In the genomic region with DNA sequence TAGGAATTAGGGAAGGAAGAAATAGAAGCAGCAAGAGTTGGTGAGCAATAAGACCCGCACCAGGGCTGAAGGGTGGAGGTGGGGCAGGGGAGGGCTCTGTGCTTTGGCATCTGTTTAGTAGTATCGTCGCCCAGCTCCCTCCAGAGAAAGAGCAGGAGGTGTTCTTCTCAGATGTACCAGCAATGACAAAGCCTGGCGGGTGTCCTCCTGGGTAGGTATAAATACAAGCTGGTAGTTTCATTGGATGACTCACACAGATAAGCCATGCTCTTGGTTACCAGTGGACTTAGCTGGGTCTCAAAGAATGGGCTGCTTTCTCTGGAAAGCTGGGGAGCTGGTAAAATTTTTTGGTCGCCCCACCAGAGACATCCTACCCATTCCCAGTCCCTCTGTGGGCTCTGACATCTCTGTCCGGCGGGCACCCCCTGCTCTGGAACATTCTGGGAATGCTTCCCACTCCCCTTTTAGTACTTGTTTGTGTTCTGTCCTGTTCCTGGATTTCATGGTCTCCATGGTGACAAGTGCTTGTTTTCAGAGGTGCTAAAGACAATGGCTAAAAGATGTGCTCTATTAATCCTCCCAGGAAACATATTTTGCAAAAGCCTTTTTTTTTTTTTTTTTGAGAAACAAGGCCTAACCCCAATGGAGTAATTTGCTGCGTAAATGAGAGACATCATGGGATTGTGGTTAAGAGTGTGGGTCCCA, we compare ENCODE assay signal across 16 cellular contexts. TPM values are rescaled to one million over a fixed set of nuclear protein-coding genes. Genes with fewer than 3 reads are reported as not detected.
DNase-seq lines count a peak whose midpoint lies in the region; ATAC-seq, FAIRE-seq and TF ChIP-seq lines count a peak whose summit lies in the region.
"Had no signal": no experiment of that assay in that cellular context is flagged by ENCODE, and none has a peak within 500 bp of the region (broad histone marks: within the 10 kb centered on the region; RNA-seq: fewer than 3 reads in every experiment).

No MANE protein-coding gene starts in this region.

- H3K9me3 Mint-ChIP-seq in activated T-cell treated with anti-CD3 and anti-CD28 coated beads, Interleukin-2, amount 50 U/mL, for 72 hours, result peaks cover 0 to 3% of the 10 kb centered on the region in 2 donors
- no peaks in the 10 kb centered on the region for H3K9me3 Mint-ChIP-seq in activated T-cell treated with anti-CD3 and anti-CD28 coated beads, Interleukin-2, amount 50 U/mL, for 4 hours

- no peaks in the 10 kb centered on the region for H3K27me3 Mint-ChIP-seq in activated T-cell treated with anti-CD3 and anti-CD28 coated beads, Interleukin-2, amount 50 U/mL, for 72 hours (ENCODE audit: low read depth)
- H3K27me3 Mint-ChIP-seq in activated T-cell treated with anti-CD3 and anti-CD28 coated beads, Interleukin-2, amount 50 U/mL, for 4 hours (ENCODE audit: low read depth), result no peaks in the 10 kb centered on the region

- peaks cover 19 to 62% (median 49%) of the 10 kb centered on the region in 4 donors for H3K4me1 ChIP-seq in esophagus muscularis mucosa
- peaks cover 0 to 30% (median 14%) of the 10 kb centered on the region in 6 donors for H3K4me1 ChIP-seq in spleen
- peaks cover 0 to 10% (median 9%) of the 10 kb centered on the region in 3 donors for H3K4me1 ChIP-seq in pancreas

- H3K4me3 Mint-ChIP-seq in activated T-cell treated with anti-CD3 and anti-CD28 coated beads, Interleukin-2, amount 50 U/mL, for 72 hours, result peak overlapping the region; percentile 8 to 17
- H3K4me3 Mint-ChIP-seq in activated T-cell treated with anti-CD3 and anti-CD28 coated beads, Interleukin-2, amount 50 U/mL, for 4 hours, result no peak overlapping the region

- peaks cover 7% of the 10 kb centered on the region for H3K36me3 ChIP-seq in MG63
- peaks cover 0 to 14% (median 6%) of the 10 kb centered on the region in 4 donors for H3K36me3 ChIP-seq in esophagus muscularis mucosa
- H3K36me3 ChIP-seq in spleen, result peaks cover 0 to 66% (median 0%) of the 10 kb centered on the region in 6 donors
- no peaks in the 10 kb centered on the region for H3K36me3 ChIP-seq in H7 (replicated peaks; ENCODE audit: control insufficient read depth, insufficient read depth, low read length)
- no peaks in the 10 kb centered on the region for H3K36me3 ChIP-seq in pancreas
- H3K36me3 ChIP-seq: vagina had no signal

- H3K9me3 ChIP-seq in MG63, result no peaks in the 10 kb centered on the region
- H3K9me3 ChIP-seq in esophagus muscularis mucosa, result no peaks in the 10 kb centered on the region
- no peaks in the 10 kb centered on the region for H3K9me3 ChIP-seq in spleen
- no peaks in the 10 kb centered on the region for H3K9me3 ChIP-seq in pancreas
- H3K9me3 ChIP-seq: Caco-2, vagina had no signal

- DNase-seq in activated T-cell treated with anti-CD3 and anti-CD28 coated beads, Interleukin-2, amount 50 U/mL, for 72 hours, result peak; percentile 21
- DNase-seq in activated T-cell treated with anti-CD3 and anti-CD28 coated beads, Interleukin-2, amount 50 U/mL, for 4 hours, result no peak
- DNase-seq in MG63, result peak; percentile 26
- no peak for DNase-seq in esophagus muscularis mucosa (ENCODE audit: extremely low spot score)
- peak; percentile 43 for DNase-seq in spleen
- DNase-seq in H7, result no peak
- DNase-seq in ACHN, result no peak
- no peak for DNase-seq in pancreas
- DNase-seq: activated naive CD4-positive, alpha-beta T cell; Caco-2; cerebellar nuclear complex; NCI-H1092 treated with DMSO at 0.1 percent for 48 hours; NCI-H510A; stimulated activated CD4-positive, alpha-beta T cell treated with anti-CD3 and anti-CD28 coated beads, Interleukin-4, amount 100 ng/mL, for 24 hours had no signal

- 64% methylated on average over 8 of the region's 8 CpGs for WGBS in esophagus muscularis mucosa
- WGBS in spleen, 5 donors, result 86 to 93% (median 87%) methylated on average over 8 of the region's 8 CpGs
- WGBS in pancreas, 2 donors, result 90 to 97% methylated on average over 8 of the region's 8 CpGs

- FAIRE-seq in pancreas (lab: Jason Lieb, UNC), result no peak

- TF ChIP-seq EP300 in esophagus muscularis mucosa (IDR thresholded peaks at IDR 0.05), result no peak

- H3K36me3 Mint-ChIP-seq in activated T-cell treated with anti-CD3 and anti-CD28 coated beads, Interleukin-2, amount 50 U/mL, for 72 hours (ENCODE audit: insufficient read depth in 2 of 2), result peaks cover 12 to 21% of the 10 kb centered on the region in 2 donors
- peaks cover 35% of the 10 kb centered on the region for H3K36me3 Mint-ChIP-seq in activated T-cell treated with anti-CD3 and anti-CD28 coated beads, Interleukin-2, amount 50 U/mL, for 4 hours (ENCODE audit: insufficient read depth)

- ATAC-seq in activated T-cell treated with anti-CD3 and anti-CD28 coated beads, Interleukin-2, amount 50 U/mL, for 72 hours (replicated peaks in 1 of 2), result peak; percentile 42 to 51
- no peak for ATAC-seq in activated T-cell treated with anti-CD3 and anti-CD28 coated beads, Interleukin-2, amount 50 U/mL, for 4 hours
- ATAC-seq in pancreas, result no peak

- H3K4me1 Mint-ChIP-seq in activated T-cell treated with anti-CD3 and anti-CD28 coated beads, Interleukin-2, amount 50 U/mL, for 72 hours (ENCODE audit: low read depth), result peaks cover 45% of the 10 kb centered on the region
- H3K4me1 Mint-ChIP-seq in activated T-cell treated with anti-CD3 and anti-CD28 coated beads, Interleukin-2, amount 50 U/mL, for 4 hours (ENCODE audit: low read depth), result peaks cover 28% of the 10 kb centered on the region

- in situ Hi-C loops in ACHN (cut with HindIII; ENCODE audit: low pct_ligation_motif_present, low pct_unique_long_range_greater_than_20kb, low sequenced_read_pairs), result no loop called here

- no peak for TF ChIP-seq CTCF in esophagus muscularis mucosa (IDR thresholded peaks at IDR 0.05)
- TF ChIP-seq CTCF in spleen (IDR thresholded peaks at IDR 0.05 in 8 of 11, conservative IDR thresholded peaks at IDR 0.05 in 3 of 11), result no peak
- TF ChIP-seq CTCF in pancreas (IDR thresholded peaks at IDR 0.05), result no peak

- intact Hi-C loops in esophagus muscularis mucosa (cut with DNase I), result no loop called here
- intact Hi-C loops in spleen (cut with DNase I; ENCODE audit: low total_unique reads), result no loop called here
- intact Hi-C loops in pancreas (cut with DNase I), result no loop called here

- H3K4me3 ChIP-seq in MG63, result no peak overlapping the region
- H3K4me3 ChIP-seq in esophagus muscularis mucosa, result no peak overlapping the region
- H3K4me3 ChIP-seq in spleen, result no peak overlapping the region
- no peak overlapping the region for H3K4me3 ChIP-seq in H7 (ENCODE audit: insufficient read depth, low read depth, low read length)
- no peak overlapping the region for H3K4me3 ChIP-seq in pancreas
- H3K4me3 ChIP-seq: vagina had no signal

- H3K27ac ChIP-seq in esophagus muscularis mucosa (replicated peaks in 1 of 4) (peak overlapping the region; percentile 77 to 90 (median 89)), spleen (no peak overlapping the region), pancreas (no peak overlapping the region)
- H3K27ac ChIP-seq: vagina had no signal

- TF ChIP-seq POLR2A in esophagus muscularis mucosa (IDR thresholded peaks at IDR 0.05; ENCODE audit: low read depth) (no peak), spleen (IDR thresholded peaks at IDR 0.05) (no peak)

- no peaks in the 10 kb centered on the region for H3K27me3 ChIP-seq in MG63
- no peaks in the 10 kb centered on the region for H3K27me3 ChIP-seq in esophagus muscularis mucosa
- no peaks in the 10 kb centered on the region for H3K27me3 ChIP-seq in spleen (replicated peaks in 1 of 7)
- H3K27me3 ChIP-seq in H7 (ENCODE audit: control insufficient read depth, insufficient read depth, low read length), result no peaks in the 10 kb centered on the region
- H3K27me3 ChIP-seq in pancreas, result no peaks in the 10 kb centered on the region
- H3K27me3 ChIP-seq: vagina had no signal

- peak overlapping the region; percentile 47 for H3K27ac Mint-ChIP-seq in activated T-cell treated with anti-CD3 and anti-CD28 coated beads, Interleukin-2, amount 50 U/mL, for 72 hours

RNA-seq across cellular contexts. Expression of a gene that starts 15.4 kb away (rescaled TPM):
- total RNA-seq in activated T-cell treated with anti-CD3 and anti-CD28 coated beads, Interleukin-2, amount 50 U/mL, for 72 hours, result 1 to 10 TPM in 1 of 2 donors, under 1 TPM in 1; 0.94 to 2.9 TPM
- total RNA-seq in activated T-cell treated with anti-CD3 and anti-CD28 coated beads, Interleukin-2, amount 50 U/mL, for 4 hours, result 1 to 10 TPM; 1.5 to 3.9 (median 2.1) TPM
- 0.46 and 3.8 TPM in 2 replicates for total RNA-seq in MG63 (2014; rRNA removed; shearing (Covaris generic); ENCODE audit: low replicate concordance)
- 10 to 100 TPM in 3 of 4 donors, 1 to 10 TPM in 1; 7.5 to 16.5 (median 14.0) TPM for total RNA-seq in esophagus muscularis mucosa
- 1 to 10 TPM; 2.6 to 5.7 (median 4.7) TPM for total RNA-seq in spleen
- polyA plus RNA-seq in spleen, result 1 to 10 TPM; 2.2 to 3.9 (median 3.7) TPM
- 0.92 and 2.7 TPM in 2 replicates for total RNA-seq in H7 (2014; rRNA removed; shearing (Covaris generic))
- total RNA-seq in pancreas, result 1 to 10 TPM; 1.5 to 2.8 (median 1.8) TPM
- 1 to 10 TPM; 3.5 to 5.4 TPM for polyA plus RNA-seq in pancreas
- total RNA-seq: epithelial cell of proximal tubule had no signal

RNA-seq across cellular contexts. Expression of a gene that starts 17.5 kb away (rescaled TPM):
- 10 to 100 TPM; 41.8 to 48.1 TPM for total RNA-seq in activated T-cell treated with anti-CD3 and anti-CD28 coated beads, Interleukin-2, amount 50 U/mL, for 72 hours
- 10 to 100 TPM; 51.3 to 68.3 (median 58.2) TPM for total RNA-seq in activated T-cell treated with anti-CD3 and anti-CD28 coated beads, Interleukin-2, amount 50 U/mL, for 4 hours
- total RNA-seq in MG63 (2014; rRNA removed; shearing (Covaris generic); ENCODE audit: low replicate concordance), result 10.5 and 13.5 TPM in 2 replicates
- total RNA-seq in esophagus muscularis mucosa (10 to 100 TPM; 19.7 to 54.2 (median 33.6) TPM), spleen (10 to 100 TPM; 29.2 to 41.0 (median 37.4) TPM), pancreas (10 to 100 TPM; 11.0 to 26.5 (median 14.8) TPM)
- polyA plus RNA-seq in spleen (10 to 100 TPM in 1 of 3 donors, 1 to 10 TPM in 2; 5.1 to 22.7 (median 7.1) TPM), pancreas (10 to 100 TPM in 1 of 2 donors, 1 to 10 TPM in 1; 9.3 to 13.3 TPM)
- total RNA-seq in H7 (2014; rRNA removed; shearing (Covaris generic)), result 29.7 and 34.5 TPM in 2 replicates

RNA-seq across cellular contexts. Expression of a gene that starts 54.7 kb away (rescaled TPM):
- 10 to 100 TPM in 1 of 2 donors, 1 to 10 TPM in 1; 7.4 to 22.9 TPM for total RNA-seq in activated T-cell treated with anti-CD3 and anti-CD28 coated beads, Interleukin-2, amount 50 U/mL, for 72 hours
- total RNA-seq in activated T-cell treated with anti-CD3 and anti-CD28 coated beads, Interleukin-2, amount 50 U/mL, for 4 hours, result 1 to 10 TPM; 1.7 to 6.6 (median 2.9) TPM
- total RNA-seq in MG63 (2014; rRNA removed; shearing (Covaris generic); ENCODE audit: low replicate concordance), result 3.9 and 6.5 TPM in 2 replicates
- total RNA-seq in esophagus muscularis mucosa, result 1 to 10 TPM; 3.8 to 8.7 (median 6.2) TPM
- total RNA-seq in spleen, result 10 to 100 TPM in 1 of 7 donors, 1 to 10 TPM in 6; 3.9 to 12.0 (median 8.0) TPM
- polyA plus RNA-seq in spleen, result 1 to 10 TPM; 3.3 to 7.8 (median 3.8) TPM
- total RNA-seq in H7 (2014; rRNA removed; shearing (Covaris generic)), result 5.9 and 7.8 TPM in 2 replicates
- total RNA-seq in pancreas, result 1 to 10 TPM; 1.1 to 2.9 (median 2.1) TPM
- polyA plus RNA-seq in pancreas, result 1 to 10 TPM; 3.4 to 7.7 TPM

Comparison
In these comparisons a context has a peak if more than half of its experiments do, and no peak if none do; other contexts are left out.
1. ATAC-seq: peak in activated T-cell treated with anti-CD3 and anti-CD28 coated beads, Interleukin-2, amount 50 U/mL, for 72 hours (2 of 2); none in activated T-cell treated with anti-CD3 and anti-CD28 coated beads, Interleukin-2, amount 50 U/mL, for 4 hours (0 of 2) and pancreas (0 of 4).
2. DNase-seq: peak in activated T-cell treated with anti-CD3 and anti-CD28 coated beads, Interleukin-2, amount 50 U/mL, for 72 hours (2 of 2), MG63 (single experiment) and spleen (single experiment); none in activated T-cell treated with anti-CD3 and anti-CD28 coated beads, Interleukin-2, amount 50 U/mL, for 4 hours (single experiment), esophagus muscularis mucosa (single experiment), H7 (single experiment), ACHN (single experiment) and pancreas (0 of 6).
3. H3K27ac ChIP-seq: peak in esophagus muscularis mucosa (4 of 4); none in spleen (0 of 8) and pancreas (0 of 4).